12 cellular contexts compared by ENCODE assay signal in the genomic region with DNA sequence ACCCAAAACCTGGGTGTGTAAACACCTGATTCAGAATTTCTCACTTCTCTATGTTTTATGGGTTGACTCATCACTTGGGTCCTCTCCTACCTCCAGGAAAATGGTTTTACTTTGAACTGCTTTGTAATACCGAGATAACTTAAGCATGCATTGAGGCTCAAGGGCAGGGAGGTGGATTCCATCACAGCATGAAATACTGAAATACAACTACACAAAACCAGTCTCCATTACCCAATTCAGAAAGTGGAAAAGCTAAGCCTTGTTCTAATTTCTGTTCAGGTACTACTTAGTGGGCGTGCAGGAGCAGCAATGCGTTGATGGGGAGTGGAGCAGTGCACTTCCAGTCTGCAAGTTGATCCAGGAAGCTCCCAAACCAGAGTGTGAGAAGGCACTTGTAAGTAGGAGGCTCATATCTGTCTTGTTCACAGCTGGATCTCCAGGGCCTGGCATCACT. TPM values are rescaled to one million over a fixed set of nuclear protein-coding genes. Genes with fewer than 3 reads are reported as not detected.
DNase-seq lines count a peak whose midpoint lies in the region; ATAC-seq and TF ChIP-seq lines count a peak whose summit lies in the region.
"Had no signal": no experiment of that assay in that cellular context is flagged by ENCODE, and none has a peak within 500 bp of the region (broad histone marks: within the 10 kb centered on the region; RNA-seq: fewer than 3 reads in every experiment).

No MANE protein-coding gene starts in this region.

- DNase-seq in activated CD8-positive, alpha-beta memory T cell treated with anti-CD3 and anti-CD28 coated beads, Interleukin-2, amount 10 ng/mL, durations not matched to agents 7 days and 5 days = peak; percentile 50
- no peak for DNase-seq in activated CD8-positive, alpha-beta memory T cell treated with anti-CD3 and anti-CD28 coated beads, Interleukin-2, amount 50 U/mL, for 48 hours
- DNase-seq in T-helper 2 cell treated with Interferon-gamma antibody and Interleukin-4, amounts not matched to agents 5 μg/mL and 100 μg/mL, for 36 hours (ENCODE audit: low spot score) = peak; percentile 59
- DNase-seq in stimulated activated CD8-positive, alpha-beta memory T cell treated with anti-CD3 and anti-CD28 coated beads, Interleukin-4, amount 100 ng/mL, for 48 hours = peak; percentile 41
- DNase-seq in retina (no peak), coronary artery (ENCODE audit: low spot score) (no peak), Karpas-422 (no peak)
- DNase-seq: adrenal gland had no signal

- H3K4me3 Mint-ChIP-seq in activated CD8-positive, alpha-beta memory T cell treated with anti-CD3 and anti-CD28 coated beads, Interleukin-2, amount 10 ng/mL, durations not matched to agents 7 days and 5 days = peak overlapping the region; percentile 12
- H3K4me3 Mint-ChIP-seq in T-helper 2 cell treated with Interferon-gamma antibody and Interleukin-4, amounts not matched to agents 5 μg/mL and 100 μg/mL, for 36 hours = peak overlapping the region; percentile 4

- peak overlapping the region; percentile 82 for H3K27ac Mint-ChIP-seq in activated CD8-positive, alpha-beta memory T cell treated with anti-CD3 and anti-CD28 coated beads, Interleukin-2, amount 10 ng/mL, durations not matched to agents 7 days and 5 days
- H3K27ac Mint-ChIP-seq in T-helper 2 cell treated with Interferon-gamma antibody and Interleukin-4, amounts not matched to agents 5 μg/mL and 100 μg/mL, for 36 hours = peak overlapping the region; percentile 56

- H3K4me3 ChIP-seq in coronary artery (no peak overlapping the region), Karpas-422 (ENCODE audit: low read length) (no peak overlapping the region)
- H3K4me3 ChIP-seq: adrenal gland had no signal

- H3K9ac ChIP-seq in Karpas-422 (ENCODE audit: low read length) = no peak overlapping the region

- peak; percentile 95 for ATAC-seq in activated CD8-positive, alpha-beta memory T cell treated with anti-CD3 and anti-CD28 coated beads, Interleukin-2, amount 10 ng/mL, durations not matched to agents 7 days and 5 days
- ATAC-seq in HG02852 (IDR thresholded peaks at IDR 0.05; ENCODE audit: unreplicated experiment) = peak; percentile 97

- peaks cover 34% of the 10 kb centered on the region for H3K36me3 Mint-ChIP-seq in activated CD8-positive, alpha-beta memory T cell treated with anti-CD3 and anti-CD28 coated beads, Interleukin-2, amount 10 ng/mL, durations not matched to agents 7 days and 5 days
- H3K36me3 Mint-ChIP-seq in T-helper 2 cell treated with Interferon-gamma antibody and Interleukin-4, amounts not matched to agents 5 μg/mL and 100 μg/mL, for 36 hours (ENCODE audit: low read depth) = no peaks in the 10 kb centered on the region

- H3K4me2 ChIP-seq in Karpas-422 (ENCODE audit: low read depth, low read length, poor library complexity, severe bottlenecking) = no peak overlapping the region

- H3K27ac ChIP-seq in coronary artery (no peak overlapping the region), Karpas-422 (ENCODE audit: low read length) (no peak overlapping the region)
- H3K27ac ChIP-seq: adrenal gland had no signal

- H4K20me1 ChIP-seq in Karpas-422 (ENCODE audit: insufficient read depth, low read depth, low read length) = no peaks in the 10 kb centered on the region

- H3K79me2 ChIP-seq in Karpas-422 (ENCODE audit: low read length) = no peaks in the 10 kb centered on the region

- no peaks in the 10 kb centered on the region for H3K36me3 ChIP-seq in Karpas-422 (ENCODE audit: insufficient read depth, low read length)
- H3K36me3 ChIP-seq: adrenal gland had no signal

- CTCF ChIA-PET in activated CD8-positive, alpha-beta memory T cell treated with anti-CD3 and anti-CD28 coated beads, Interleukin-2, amount 10 ng/mL, durations not matched to agents 7 days and 5 days (lab: Charles Lee) = interaction anchor here (1.4 to 1.7 kb wide), 2 partner anchors 14 to 307 kb away, joined by 4 to 7 read pairs; no protein-coding TSS in a partner anchor

- H3K9me2 ChIP-seq in Karpas-422 (replicated peaks; ENCODE audit: insufficient read depth, low read length) = no peaks in the 10 kb centered on the region

- no peaks in the 10 kb centered on the region for H3K27me3 ChIP-seq in Karpas-422 (ENCODE audit: low read length)
- H3K27me3 ChIP-seq: adrenal gland had no signal

- no peaks in the 10 kb centered on the region for H3K9me3 ChIP-seq in Karpas-422 (ENCODE audit: low read length)
- H3K9me3 ChIP-seq: adrenal gland had no signal

- no peaks in the 10 kb centered on the region for H3K9me3 Mint-ChIP-seq in activated CD8-positive, alpha-beta memory T cell treated with anti-CD3 and anti-CD28 coated beads, Interleukin-2, amount 10 ng/mL, durations not matched to agents 7 days and 5 days (ENCODE audit: low read depth)
- H3K9me3 Mint-ChIP-seq in T-helper 2 cell treated with Interferon-gamma antibody and Interleukin-4, amounts not matched to agents 5 μg/mL and 100 μg/mL, for 36 hours = no peaks in the 10 kb centered on the region

- H3K4me1 ChIP-seq in Karpas-422 (ENCODE audit: low read length) = no peaks in the 10 kb centered on the region
- H3K4me1 ChIP-seq: adrenal gland had no signal

- H3K27me3 Mint-ChIP-seq in activated CD8-positive, alpha-beta memory T cell treated with anti-CD3 and anti-CD28 coated beads, Interleukin-2, amount 10 ng/mL, durations not matched to agents 7 days and 5 days = peaks cover 11% of the 10 kb centered on the region
- peaks cover 3% of the 10 kb centered on the region for H3K27me3 Mint-ChIP-seq in T-helper 2 cell treated with Interferon-gamma antibody and Interleukin-4, amounts not matched to agents 5 μg/mL and 100 μg/mL, for 36 hours (ENCODE audit: low read depth)

- H3K4me1 Mint-ChIP-seq in activated CD8-positive, alpha-beta memory T cell treated with anti-CD3 and anti-CD28 coated beads, Interleukin-2, amount 10 ng/mL, durations not matched to agents 7 days and 5 days = peaks cover 27% of the 10 kb centered on the region
- peaks cover 11% of the 10 kb centered on the region for H3K4me1 Mint-ChIP-seq in T-helper 2 cell treated with Interferon-gamma antibody and Interleukin-4, amounts not matched to agents 5 μg/mL and 100 μg/mL, for 36 hours (ENCODE audit: low read depth)

- H2AFZ ChIP-seq in Karpas-422 (ENCODE audit: low read length) = no peak overlapping the region

- no peak for TF ChIP-seq CTCF in coronary artery (IDR thresholded peaks at IDR 0.05)

RNA-seq across cellular contexts. Expression of a gene that starts 6.1 kb away (rescaled TPM):
- not detected for total RNA-seq in activated CD8-positive, alpha-beta memory T cell treated with anti-CD3 and anti-CD28 coated beads, Interleukin-2, amount 10 ng/mL, durations not matched to agents 7 days and 5 days
- not detected in 2 replicates for total RNA-seq in Karpas-422 (2014; rRNA removed; shearing (Covaris generic); ENCODE audit: low replicate concordance)
- total RNA-seq: LHCN-M2, lower leg skin had no signal

RNA-seq across cellular contexts. Expression of a gene that starts 9.2 kb away (rescaled TPM):
- 1 to 10 TPM in 1 of 2 experiments, under 1 TPM in 1; 0.91 to 1.1 TPM for total RNA-seq in activated CD8-positive, alpha-beta memory T cell treated with anti-CD3 and anti-CD28 coated beads, Interleukin-2, amount 10 ng/mL, durations not matched to agents 7 days and 5 days
- not detected in 2 replicates for total RNA-seq in Karpas-422 (2014; rRNA removed; shearing (Covaris generic); ENCODE audit: low replicate concordance)
- total RNA-seq: LHCN-M2, lower leg skin, skeletal muscle tissue had no signal

RNA-seq across cellular contexts. Expression of a gene that starts 44.8 kb away (rescaled TPM):
- 1 to 10 TPM; 2.3 TPM for total RNA-seq in activated CD8-positive, alpha-beta memory T cell treated with anti-CD3 and anti-CD28 coated beads, Interleukin-2, amount 10 ng/mL, durations not matched to agents 7 days and 5 days
- 0.07 TPM in 1 of 2 replicates, not detected in the other for total RNA-seq in Karpas-422 (2014; rRNA removed; shearing (Covaris generic); ENCODE audit: low replicate concordance)

RNA-seq across cellular contexts. Expression of a gene that starts 46.9 kb away (rescaled TPM):
- 1 to 10 TPM; 8.7 to 9.7 TPM for total RNA-seq in activated CD8-positive, alpha-beta memory T cell treated with anti-CD3 and anti-CD28 coated beads, Interleukin-2, amount 10 ng/mL, durations not matched to agents 7 days and 5 days
- total RNA-seq in Karpas-422 (2014; rRNA removed; shearing (Covaris generic); ENCODE audit: low replicate concordance) = not detected in 2 replicates

Comparison
In these comparisons a context has a peak if more than half of its experiments do, and no peak if none do; other contexts are left out.
1. DNase-seq: peak in activated CD8-positive, alpha-beta memory T cell treated with anti-CD3 and anti-CD28 coated beads, Interleukin-2, amount 10 ng/mL, durations not matched to agents 7 days and 5 days (single experiment), T-helper 2 cell treated with Interferon-gamma antibody and Interleukin-4, amounts not matched to agents 5 μg/mL and 100 μg/mL, for 36 hours (single experiment) and stimulated activated CD8-positive, alpha-beta memory T cell treated with anti-CD3 and anti-CD28 coated beads, Interleukin-4, amount 100 ng/mL, for 48 hours (single experiment); none in activated CD8-positive, alpha-beta memory T cell treated with anti-CD3 and anti-CD28 coated beads, Interleukin-2, amount 50 U/mL, for 48 hours (single experiment), retina (single experiment), coronary artery (single experiment) and Karpas-422 (single experiment).